8 cellular contexts compared by ENCODE assay signal in genomic region chr22:37843746-37844089, GRCh38. TPM values are rescaled to one million over a fixed set of nuclear protein-coding genes. Genes with fewer than 3 reads are reported as not detected.
A peak's percentile ranks its signal among the peaks of the same experiment; 100 is the strongest.
DNase-seq lines count a peak whose midpoint lies in the region; ATAC-seq, FAIRE-seq and TF ChIP-seq lines count a peak whose summit lies in the region.

No MANE protein-coding gene starts in this region.

- H3K9me3 ChIP-seq in esophagus squamous epithelium (no peaks in the 10 kb centered on the region), neuronal stem cell (replicated peaks in 1 of 2; ENCODE audit: control insufficient read depth in 2 of 2, insufficient read depth in 1 of 2, low read depth in 1 of 2, low read length in 2 of 2) (peaks cover 0 to 7% of the 10 kb centered on the region in 2 donors)

- H3K18ac ChIP-seq in neuronal stem cell (ENCODE audit: low read length) = peak overlapping the region; percentile 90

- 0 to 11% methylated on average over 1 to 6 of the region's 46 CpGs for WGBS in esophagus squamous epithelium, 2 donors
- WGBS in neuronal stem cell (ENCODE audit: extremely low coverage in 2 of 2, insufficient read length in 2 of 2, insufficient replicate concordance in 1 of 2), 2 donors = no CpG with 5 or more reads among the region's 46 CpGs

- H4K8ac ChIP-seq in neuronal stem cell (ENCODE audit: low read depth, low read length) = no peak overlapping the region

- H3K36me3 ChIP-seq in esophagus squamous epithelium (peaks cover 10 to 16% (median 12%) of the 10 kb centered on the region in 3 donors), neuronal stem cell (replicated peaks in 1 of 2; ENCODE audit: control insufficient read depth in 2 of 2, insufficient read depth in 2 of 2, low read length in 2 of 2) (peaks cover 4 to 31% of the 10 kb centered on the region in 2 donors)

- no peak overlapping the region for H2BK5ac ChIP-seq in neuronal stem cell (ENCODE audit: low read length)

- peak overlapping the region; percentile 52 for H2AK5ac ChIP-seq in neuronal stem cell (ENCODE audit: low read depth, low read length)

- H3K27ac ChIP-seq in esophagus squamous epithelium (peak overlapping the region; percentile 82 to 95 (median 89)), neuronal stem cell (replicated peaks; ENCODE audit: low read length) (peak overlapping the region; percentile 87)

- H3K9ac ChIP-seq in neuronal stem cell (ENCODE audit: low read depth, low read length, poor library complexity) = peak overlapping the region; percentile 93

- H3K27me3 Mint-ChIP-seq in activated CD4-positive, alpha-beta memory T cell treated with anti-CD3 and anti-CD28 coated beads, Interleukin-2, amount 10 ng/mL, durations not matched to agents 7 days and 5 days = no peaks in the 10 kb centered on the region

- peak overlapping the region; percentile 80 for H3K23ac ChIP-seq in neuronal stem cell (ENCODE audit: low read depth, low read length, poor library complexity)

- no peak overlapping the region for H2BK12ac ChIP-seq in neuronal stem cell (ENCODE audit: low read length)

- POLR2A ChIA-PET in activated CD4-positive, alpha-beta memory T cell treated with anti-CD3 and anti-CD28 coated beads, Interleukin-2, amount 10 ng/mL, durations not matched to agents 7 days and 5 days (lab: Charles Lee) = interaction anchor here (0.7 to 2.1 kb wide), 15 partner anchors 9 to 602 kb away, joined by 3 to 9 read pairs (median 4); partner anchors contain the start of gene GGA1

- H3K9me3 Mint-ChIP-seq in activated CD4-positive, alpha-beta memory T cell treated with anti-CD3 and anti-CD28 coated beads, Interleukin-2, amount 10 ng/mL, durations not matched to agents 7 days and 5 days = no peaks in the 10 kb centered on the region

- intact Hi-C loops in esophagus squamous epithelium (cut with DNase I) = no loop called here

- peak overlapping the region; percentile 79 for H3K14ac ChIP-seq in neuronal stem cell (ENCODE audit: low read length)

- H3K27ac Mint-ChIP-seq in activated CD4-positive, alpha-beta memory T cell treated with anti-CD3 and anti-CD28 coated beads, Interleukin-2, amount 10 ng/mL, durations not matched to agents 7 days and 5 days = peak overlapping the region; percentile 85

- H3K4me1 Mint-ChIP-seq in activated CD4-positive, alpha-beta memory T cell treated with anti-CD3 and anti-CD28 coated beads, Interleukin-2, amount 10 ng/mL, durations not matched to agents 7 days and 5 days = peaks cover 33% of the 10 kb centered on the region

- H4K91ac ChIP-seq in neuronal stem cell (ENCODE audit: low read depth, low read length, poor library complexity) = no peak overlapping the region

- H2BK120ac ChIP-seq in neuronal stem cell (ENCODE audit: low read depth, low read length) = no peak overlapping the region

- peak; percentile 81 for DNase-seq in COLO668 (lab: John Stamatoyannopoulos, UW; ENCODE audit: unreplicated experiment)
- peak; percentile 65 for DNase-seq in activated CD4-positive, alpha-beta memory T cell treated with anti-CD3 and anti-CD28 coated beads, Interleukin-2, amount 10 ng/mL, durations not matched to agents 7 days and 5 days
- DNase-seq in esophagus squamous epithelium (lab: John Stamatoyannopoulos, UW) = no peak
- DNase-seq in neuronal stem cell (ENCODE audit: low spot score) = no peak
- peak; percentile 70 for DNase-seq in urothelium cell line (ENCODE audit: low spot score)
- no peak for DNase-seq in NCI-H146 (lab: John Stamatoyannopoulos, UW)

- H3K4me2 ChIP-seq in neuronal stem cell (ENCODE audit: insufficient read depth, low read length, poor library complexity, severe bottlenecking) = peak overlapping the region; percentile 73

- no peaks in the 10 kb centered on the region for H3K27me3 ChIP-seq in esophagus squamous epithelium
- no peaks in the 10 kb centered on the region for H3K27me3 ChIP-seq in neuronal stem cell (ENCODE audit: control insufficient read depth in 3 of 3, insufficient read depth in 3 of 3, low read depth in 1 of 3, low read length in 3 of 3)

- peak overlapping the region; percentile 90 for H2AFZ ChIP-seq in neuronal stem cell (ENCODE audit: low read length)

- no peak for TF ChIP-seq CTCF in esophagus squamous epithelium (IDR thresholded peaks at IDR 0.05)

- peak; percentile 44 for ATAC-seq in GM21360 (IDR thresholded peaks at IDR 0.05; ENCODE audit: unreplicated experiment)
- ATAC-seq in HG03558 (IDR thresholded peaks at IDR 0.05; ENCODE audit: extremely low read depth, unreplicated experiment) = peak; percentile 16

- TF ChIP-seq POLR2A in esophagus squamous epithelium (IDR thresholded peaks at IDR 0.05) = no peak

- H3K4me3 ChIP-seq in esophagus squamous epithelium (peak overlapping the region; percentile 63 to 93 (median 84)), neuronal stem cell (ENCODE audit: low read length in 2 of 2) (peak overlapping the region; percentile 89 to 96)

- no peak for FAIRE-seq in urothelium cell line (lab: Jason Lieb, UNC)

- peak overlapping the region; percentile 85 for H3K4me3 Mint-ChIP-seq in activated CD4-positive, alpha-beta memory T cell treated with anti-CD3 and anti-CD28 coated beads, Interleukin-2, amount 10 ng/mL, durations not matched to agents 7 days and 5 days

- no peak overlapping the region for H3K4ac ChIP-seq in neuronal stem cell (ENCODE audit: low read length)

- peaks cover 34% of the 10 kb centered on the region for H3K36me3 Mint-ChIP-seq in activated CD4-positive, alpha-beta memory T cell treated with anti-CD3 and anti-CD28 coated beads, Interleukin-2, amount 10 ng/mL, durations not matched to agents 7 days and 5 days (ENCODE audit: low read depth)

- H2BK15ac ChIP-seq in neuronal stem cell (ENCODE audit: low read length) = peak overlapping the region; percentile 55

- CTCF ChIA-PET in activated CD4-positive, alpha-beta memory T cell treated with anti-CD3 and anti-CD28 coated beads, Interleukin-2, amount 10 ng/mL, durations not matched to agents 7 days and 5 days (lab: Charles Lee) = interaction anchor here (0.6 to 3.5 kb wide), 7 partner anchors 10 to 110 kb away, joined by 3 to 32 read pairs (median 4); partner anchors contain the start of genes C22orf23 and POLR2F

- H3K4me1 ChIP-seq in esophagus squamous epithelium (peaks cover 9 to 30% (median 15%) of the 10 kb centered on the region in 3 donors), neuronal stem cell (ENCODE audit: control insufficient read depth in 2 of 2, insufficient read depth in 1 of 2, low read depth in 1 of 2, low read length in 2 of 2) (peaks cover 0 to 3% of the 10 kb centered on the region in 2 donors)

- H3K79me1 ChIP-seq in neuronal stem cell (ENCODE audit: low read depth, low read length) = peaks cover 4% of the 10 kb centered on the region

RNA-seq across cellular contexts. Expression of gene ANKRD54, which starts 0.4 kb away (rescaled TPM):
- 10 to 100 TPM; 22.1 TPM for total RNA-seq in activated CD4-positive, alpha-beta memory T cell treated with anti-CD3 and anti-CD28 coated beads, Interleukin-2, amount 10 ng/mL, durations not matched to agents 7 days and 5 days
- 10 to 100 TPM; 24.6 to 38.1 (median 29.5) TPM for total RNA-seq in esophagus squamous epithelium
- polyA plus RNA-seq in neuronal stem cell (2013, experiment 1 of 2) = 14.6 TPM
- 14.0 TPM for polyA plus RNA-seq in neuronal stem cell (2013, experiment 2 of 2)

RNA-seq across cellular contexts. Expression of gene EIF3L, which starts 5.5 kb away (rescaled TPM):
- total RNA-seq in activated CD4-positive, alpha-beta memory T cell treated with anti-CD3 and anti-CD28 coated beads, Interleukin-2, amount 10 ng/mL, durations not matched to agents 7 days and 5 days = 100 to 1,000 TPM; 331 to 348 TPM
- total RNA-seq in esophagus squamous epithelium = 100 to 1,000 TPM; 192 to 499 (median 281) TPM
- polyA plus RNA-seq in neuronal stem cell (2013, experiment 1 of 2) = 1,054 TPM
- 1,005 TPM for polyA plus RNA-seq in neuronal stem cell (2013, experiment 2 of 2)

RNA-seq across cellular contexts. Expression of gene GALR3, which starts 20.5 kb away (rescaled TPM):
- not detected for total RNA-seq in activated CD4-positive, alpha-beta memory T cell treated with anti-CD3 and anti-CD28 coated beads, Interleukin-2, amount 10 ng/mL, durations not matched to agents 7 days and 5 days
- not detected for total RNA-seq in esophagus squamous epithelium
- polyA plus RNA-seq in neuronal stem cell (2013, experiment 1 of 2) = 0.13 TPM
- 0.06 TPM for polyA plus RNA-seq in neuronal stem cell (2013, experiment 2 of 2)

RNA-seq across cellular contexts. Expression of gene GCAT, which starts 36.0 kb away (rescaled TPM):
- 10 to 100 TPM; 13.2 to 14.1 TPM for total RNA-seq in activated CD4-positive, alpha-beta memory T cell treated with anti-CD3 and anti-CD28 coated beads, Interleukin-2, amount 10 ng/mL, durations not matched to agents 7 days and 5 days
- 10 to 100 TPM; 14.3 to 22.5 (median 20.7) TPM for total RNA-seq in esophagus squamous epithelium
- 22.8 TPM for polyA plus RNA-seq in neuronal stem cell (2013, experiment 1 of 2)
- polyA plus RNA-seq in neuronal stem cell (2013, experiment 2 of 2) = 22.6 TPM

Comparison
In these comparisons a context has a peak if more than half of its experiments do, and no peak if none do; other contexts are left out.
1. DNase-seq: peak in COLO668 (single experiment), activated CD4-positive, alpha-beta memory T cell treated with anti-CD3 and anti-CD28 coated beads, Interleukin-2, amount 10 ng/mL, durations not matched to agents 7 days and 5 days (single experiment) and urothelium cell line (single experiment); none in esophagus squamous epithelium (single experiment), neuronal stem cell (single experiment) and NCI-H146 (single experiment).